Comparison of ENCODE assay signal across 16 cellular contexts in genomic region chr10:32028710-32029109, GRCh38. TPM values are rescaled to one million over a fixed set of nuclear protein-coding genes. Genes with fewer than 3 reads are reported as not detected.
DNase-seq lines count a peak whose midpoint lies in the region; ATAC-seq and TF ChIP-seq lines count a peak whose summit lies in the region.
"Had no signal": no experiment of that assay in that cellular context is flagged by ENCODE, and none has a peak within 500 bp of the region (broad histone marks: within the 10 kb centered on the region; RNA-seq: fewer than 3 reads in every experiment).

No MANE protein-coding gene starts in this region.

- in situ Hi-C loops in mammary epithelial cell (cut with MboI; ENCODE audit: low sequenced_read_pairs in 2 of 2): loop anchor here in 1 of 2 donors (25.0 kb wide), 1 partner anchor 309 kb away; the partner anchor contains the start of gene EPC1

- dilution Hi-C loops in mammary epithelial cell (cut with HindIII; ENCODE audit: low sequenced_read_pairs): no loop called here

- WGBS in SK-N-SH (ENCODE audit: low lambda C conversion rate): 24% methylated on average over 1 of the region's 1 CpG
- 33% methylated on average over 1 of the region's 1 CpG for WGBS in mammary epithelial cell (ENCODE audit: low coverage, missing lambda C conversion rate)

- no peaks in the 10 kb centered on the region for H3K27me3 ChIP-seq in SK-N-SH (ENCODE audit: insufficient read depth)
- no peaks in the 10 kb centered on the region for H3K27me3 ChIP-seq in mammary epithelial cell (ENCODE audit: insufficient read depth, low read length)

- no peak overlapping the region for H3K4me2 ChIP-seq in SK-N-SH
- no peak overlapping the region for H3K4me2 ChIP-seq in mammary epithelial cell (ENCODE audit: insufficient read depth, low read depth, low read length)

- CTCF ChIA-PET in SK-N-SH (lab: Yijun Ruan, JAX): interaction anchor here (2.0 kb wide), 1 partner anchor 22 kb away, joined by 6 read pairs; no protein-coding TSS in a partner anchor
- CTCF ChIA-PET in MCF 10A (lab: Yijun Ruan, JAX): no interaction called here
- CTCF ChIA-PET in mammary epithelial cell (lab: Charles Lee; ENCODE audit: low non-redundant PET): no interaction called here

- DNase-seq in SK-N-SH (no peak), MCF 10A (ENCODE audit: unreplicated experiment) (no peak), mammary epithelial cell (no peak), NCI-H187 (lab: John Stamatoyannopoulos, UW) (no peak), hypothalamus (lab: John Stamatoyannopoulos, UW) (no peak)
- DNase-seq in activated naive CD8-positive, alpha-beta T cell treated with anti-CD3 and anti-CD28 coated beads for 36 hours: no peak
- DNase-seq: C1 segment of cervical spinal cord; CD4-positive, alpha-beta memory T cell; DMS79; GM23248; H7 had no signal

- no peak for TF ChIP-seq RAD21 in SK-N-SH (IDR thresholded peaks at IDR 0.05; ENCODE audit: low read length)

- no TSS peak for BruUV-seq in MCF 10A (replicated peaks; lab: Mats Ljungman, UMichigan)
- BruUV-seq in mammary epithelial cell (replicated peaks; lab: Mats Ljungman, UMichigan): no TSS peak

- H3K9ac ChIP-seq in SK-N-SH (no peak overlapping the region), mammary epithelial cell (ENCODE audit: insufficient read depth, low read length) (no peak overlapping the region)
- H3K9ac ChIP-seq: GM23248 had no signal

- no peak for TF ChIP-seq EP300 in SK-N-SH (IDR thresholded peaks at IDR 0.05; ENCODE audit: borderline replicate concordance in 1 of 2, low read depth in 1 of 2, low read length in 1 of 2)

- H4K20me1 ChIP-seq in SK-N-SH (ENCODE audit: insufficient read depth): peaks cover under 1% of the 10 kb centered on the region
- no peaks in the 10 kb centered on the region for H4K20me1 ChIP-seq in mammary epithelial cell (ENCODE audit: insufficient read depth, low read length)

- no peak overlapping the region; a peak in 1 of 4 replicates for H3K27ac ChIP-seq in SK-N-SH (ENCODE audit: low read depth in 2 of 2, low read length in 1 of 2)
- H3K27ac ChIP-seq in mammary epithelial cell (ENCODE audit: insufficient read depth, low read depth, low read length): no peak overlapping the region
- H3K27ac ChIP-seq: 22Rv1, GM23248 had no signal

- peaks cover 10% of the 10 kb centered on the region for H3K4me1 Mint-ChIP-seq in MCF 10A (ENCODE audit: insufficient read depth, unreplicated experiment)
- peaks cover 9% of the 10 kb centered on the region for H3K4me1 Mint-ChIP-seq in activated naive CD8-positive, alpha-beta T cell treated with anti-CD3 and anti-CD28 coated beads for 36 hours

- H3K9me3 ChIP-seq in SK-N-SH (no peaks in the 10 kb centered on the region), mammary epithelial cell (replicated peaks; ENCODE audit: insufficient read depth, low read length) (no peaks in the 10 kb centered on the region)

- peaks cover 95% of the 10 kb centered on the region for H3K36me3 Mint-ChIP-seq in MCF 10A (ENCODE audit: insufficient read depth, unreplicated experiment)
- peaks cover 40% of the 10 kb centered on the region for H3K36me3 Mint-ChIP-seq in activated naive CD8-positive, alpha-beta T cell treated with anti-CD3 and anti-CD28 coated beads for 36 hours

- H3K9me3 Mint-ChIP-seq in MCF 10A (ENCODE audit: unreplicated experiment): no peaks in the 10 kb centered on the region
- H3K9me3 Mint-ChIP-seq in activated naive CD8-positive, alpha-beta T cell treated with anti-CD3 and anti-CD28 coated beads for 36 hours: no peaks in the 10 kb centered on the region
- H3K9me3 Mint-ChIP-seq: CD4-positive, alpha-beta memory T cell had no signal

- peaks cover 6% of the 10 kb centered on the region for H3F3A ChIP-seq in SK-N-SH (replicated peaks; ENCODE audit: insufficient read depth)

- H3K36me3 ChIP-seq in SK-N-SH (replicated peaks in 1 of 2; ENCODE audit: control insufficient read depth in 1 of 2, insufficient read depth in 2 of 2, low read length in 1 of 2): peaks cover 69 to 87% of the 10 kb centered on the region in 2 experiments
- peaks cover 67% of the 10 kb centered on the region for H3K36me3 ChIP-seq in mammary epithelial cell (ENCODE audit: insufficient read depth, low read length)

- POLR2A ChIA-PET in SK-N-SH (lab: Yijun Ruan, JAX): no interaction called here
- POLR2A ChIA-PET in MCF 10A (lab: Yijun Ruan, JAX): interaction anchor here (2.0 kb wide), 1 partner anchor 18 kb away, joined by 6 read pairs; no protein-coding TSS in a partner anchor

- H3K4me1 ChIP-seq in SK-N-SH (ENCODE audit: control insufficient read depth in 1 of 2, insufficient read depth in 2 of 2, low read depth in 1 of 2, low read length in 1 of 2) (no peaks in the 10 kb centered on the region; a peak in 1 of 4 replicates), mammary epithelial cell (ENCODE audit: insufficient read depth, low read length) (no peaks in the 10 kb centered on the region)

- peak overlapping the region; percentile 18 for H3K27ac Mint-ChIP-seq in MCF 10A (ENCODE audit: low read depth, unreplicated experiment)
- H3K27ac Mint-ChIP-seq in activated naive CD8-positive, alpha-beta T cell treated with anti-CD3 and anti-CD28 coated beads for 36 hours: peak overlapping the region; percentile 54
- H3K27ac Mint-ChIP-seq: B cell had no signal

- ATAC-seq in SK-N-SH treated with all-trans-retinoic acid at 6 μM for 48 hours: no peak
- ATAC-seq in HG03108 (IDR thresholded peaks at IDR 0.05; ENCODE audit: unreplicated experiment): no peak
- ATAC-seq: GM12878 had no signal

- H3K4me3 ChIP-seq in SK-N-SH (ENCODE audit: low read depth in 2 of 2, low read length in 1 of 2): no peak overlapping the region
- H3K4me3 ChIP-seq in mammary epithelial cell (replicated peaks in 1 of 3; ENCODE audit: insufficient read depth in 1 of 3, low read depth in 2 of 3, low read length in 3 of 3): no peak overlapping the region
- H3K4me3 ChIP-seq: GM12878, GM23248 had no signal

- no peak overlapping the region for H2AFZ ChIP-seq in SK-N-SH (ENCODE audit: low read depth)
- no peak overlapping the region for H2AFZ ChIP-seq in mammary epithelial cell (ENCODE audit: low read depth, low read length)
- H2AFZ ChIP-seq: GM23248 had no signal

- H3K79me2 ChIP-seq in SK-N-SH (ENCODE audit: insufficient read depth) (peaks cover 86% of the 10 kb centered on the region), mammary epithelial cell (ENCODE audit: insufficient read depth, low read length) (peaks cover 74% of the 10 kb centered on the region)

- intact Hi-C loops in MCF 10A (cut with micrococcal nuclease) (no loop called here), mammary epithelial cell (cut with micrococcal nuclease) (no loop called here)

- H3K4me3 Mint-ChIP-seq in MCF 10A (ENCODE audit: unreplicated experiment): no peak overlapping the region
- H3K4me3 Mint-ChIP-seq in activated naive CD8-positive, alpha-beta T cell treated with anti-CD3 and anti-CD28 coated beads for 36 hours: no peak overlapping the region
- H3K4me3 Mint-ChIP-seq: B cell; CD4-positive, alpha-beta memory T cell had no signal

- no peak for TF ChIP-seq CTCF in SK-N-SH (IDR thresholded peaks at IDR 0.05)
- no peak for TF ChIP-seq CTCF in MCF 10A (IDR thresholded peaks at IDR 0.05; ENCODE audit: unreplicated experiment)
- TF ChIP-seq CTCF in mammary epithelial cell (conservative IDR thresholded peaks at IDR 0.05 in 1 of 2, IDR thresholded peaks at IDR 0.05 in 1 of 2; ENCODE audit: extremely low read depth in 1 of 2, insufficient read depth in 1 of 2, low read depth in 1 of 2, low read length in 2 of 2): no peak

- H3K27me3 Mint-ChIP-seq in MCF 10A (ENCODE audit: insufficient read depth, unreplicated experiment): no peaks in the 10 kb centered on the region
- H3K27me3 Mint-ChIP-seq in activated naive CD8-positive, alpha-beta T cell treated with anti-CD3 and anti-CD28 coated beads for 36 hours: no peaks in the 10 kb centered on the region
- H3K27me3 Mint-ChIP-seq: B cell; CD4-positive, alpha-beta memory T cell had no signal

- H3K9me2 ChIP-seq in SK-N-SH: no peaks in the 10 kb centered on the region

TF ChIP-seq in SK-N-SH treated with all-trans-retinoic acid at 6 μM for 48 hours, 23 proteins besides CTCF, POLR2A, EP300 and RAD21:
- TF ChIP-seq ISL1 (CRISPR knock-in tag; IDR thresholded peaks at IDR 0.05) (peak; percentile 65), ARNTL (CRISPR knock-in tag; IDR thresholded peaks at IDR 0.05; ENCODE audit: borderline replicate concordance, low read depth) (no peak)
TF ChIP-seq in SK-N-SH treated with all-trans-retinoic acid at 6 μM for 48 hours: peak in this region for 1.

TF ChIP-seq in SK-N-SH, 30 proteins besides CTCF, POLR2A, EP300 and RAD21 (continues in another document):
- no peak for TF ChIP-seq POLR2AphosphoS5 (IDR thresholded peaks at IDR 0.05; ENCODE audit: low read depth, low read length)
- TF ChIP-seq EZH2phosphoT487 (IDR thresholded peaks at IDR 0.05; ENCODE audit: borderline replicate concordance, low read depth): no peak
- TF ChIP-seq RXRA (IDR thresholded peaks at IDR 0.05; ENCODE audit: borderline replicate concordance, low read depth): no peak
- no peak for TF ChIP-seq RFX5 (IDR thresholded peaks at IDR 0.05; ENCODE audit: low read length)
- TF ChIP-seq IRF3 (IDR thresholded peaks at IDR 0.05; ENCODE audit: low read depth, low read length): no peak
- TF ChIP-seq, protein P1, sequence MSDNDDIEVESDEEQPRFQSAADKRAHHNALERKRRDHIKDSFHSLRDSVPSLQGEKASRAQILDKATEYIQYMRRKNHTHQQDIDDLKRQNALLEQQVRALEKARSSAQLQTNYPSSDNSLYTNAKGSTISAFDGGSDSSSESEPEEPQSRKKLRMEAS (IDR thresholded peaks at IDR 0.05; ENCODE audit: low read depth): no peak
- TF ChIP-seq TAF1 (IDR thresholded peaks at IDR 0.05; ENCODE audit: borderline replicate concordance, low read depth, low read length): no peak
- TF ChIP-seq CHD2 (IDR thresholded peaks at IDR 0.05; ENCODE audit: low read length, partially characterized antibody): no peak
- TF ChIP-seq RCOR1 (IDR thresholded peaks at IDR 0.05; ENCODE audit: low read length): no peak
- TF ChIP-seq MXI1 (IDR thresholded peaks at IDR 0.05; ENCODE audit: low read depth, low read length): no peak

RNA-seq across cellular contexts. Expression of gene KIF5B, which starts 27.5 kb away (rescaled TPM):
- 15.7 and 18.2 TPM in 2 replicates for polyA plus RNA-seq in SK-N-SH (2012; rRNA removed)
- 26.0 and 34.5 TPM in 2 replicates for polyA plus RNA-seq in SK-N-SH (2012; cell fraction: cytosol; rRNA removed)
- 8.1 and 17.2 TPM in 2 replicates for polyA plus RNA-seq in SK-N-SH (2012; cell fraction: nucleus; rRNA removed)
- 150 and 187 TPM in 2 replicates for total RNA-seq in MCF 10A (2022)
- 100 to 1,000 TPM; 146 to 168 TPM for total RNA-seq in mammary epithelial cell
- polyA plus RNA-seq in mammary epithelial cell: 50.3 TPM
- 62.2 TPM for polyA minus RNA-seq in mammary epithelial cell
- total RNA-seq in activated naive CD8-positive, alpha-beta T cell treated with anti-CD3 and anti-CD28 coated beads for 36 hours: 10 to 100 TPM; 72.9 to 73.7 TPM
